Comparison of ENCODE assay signal across 21 cellular contexts in the genomic region with DNA sequence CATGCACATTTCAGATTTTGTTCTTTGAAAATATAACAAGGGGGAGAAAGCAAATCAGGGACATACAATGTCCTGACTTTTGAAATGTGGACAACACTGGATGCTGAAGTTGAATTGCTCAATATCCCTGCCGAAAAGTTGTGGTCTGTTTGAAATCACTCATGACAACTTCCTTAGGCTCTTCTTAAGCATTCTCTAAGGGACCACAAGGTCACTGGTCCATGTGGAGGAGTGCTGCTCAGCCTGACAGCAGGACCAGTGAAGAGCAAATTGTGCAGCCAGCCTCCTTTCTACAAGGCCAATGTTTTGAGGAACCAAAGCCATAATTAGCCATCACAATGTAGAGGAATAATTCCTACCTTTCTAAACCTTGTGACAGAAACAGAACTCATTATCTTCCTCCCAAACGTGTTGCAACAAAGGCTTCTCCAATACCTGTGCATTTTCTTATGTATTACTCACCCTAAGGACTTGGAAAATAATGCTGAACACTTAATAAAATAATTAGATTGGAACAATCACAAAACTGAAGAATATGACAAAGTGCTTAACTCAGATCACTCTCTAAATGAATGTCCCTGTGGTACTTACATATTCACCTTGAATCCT.
A peak's percentile ranks its signal among the peaks of the same experiment; 100 is the strongest.
DNase-seq lines count a peak whose midpoint lies in the region; ATAC-seq and FAIRE-seq lines count a peak whose summit lies in the region.
"Had no signal": no experiment of that assay in that cellular context is flagged by ENCODE, and none has a peak within 500 bp of the region (broad histone marks: within the 10 kb centered on the region; RNA-seq: fewer than 3 reads in every experiment).

No MANE protein-coding gene starts in this region.

- H3K27me3 ChIP-seq in adipocyte (replicated peaks; ENCODE audit: control insufficient read depth, insufficient read depth, low read length), result no peaks in the 10 kb centered on the region
- H3K27me3 ChIP-seq: hepatocyte, vagina had no signal

- peaks cover 7% of the 10 kb centered on the region for H3K4me1 ChIP-seq in adipocyte (ENCODE audit: control insufficient read depth, insufficient read depth, low read length)
- H3K4me1 ChIP-seq: left ventricle myocardium inferior, vagina had no signal

- DNase-seq in HTR-8/SVneo (ENCODE audit: insufficient read length, low spot score) (no peak), NCI-H2227 (lab: John Stamatoyannopoulos, UW; ENCODE audit: unreplicated experiment) (peak; percentile 74), adipocyte (ENCODE audit: low read depth) (peak; percentile 14), left kidney (ENCODE audit: low read depth, low spot score) (peak; percentile 13), NCI-H510A (lab: John Stamatoyannopoulos, UW) (no peak), hepatic stellate cell (ENCODE audit: low spot score) (no peak)
- DNase-seq: activated naive CD8-positive, alpha-beta T cell treated with anti-CD3 and anti-CD28 coated beads for 36 hours; C1 segment of cervical spinal cord; DMS79 treated with DMSO at 0.1 percent for 48 hours; immature natural killer cell; left ventricle myocardium inferior; NCI-H510A treated with DMSO at 0.1 percent for 48 hours; stimulated activated CD4-positive, alpha-beta T cell treated with anti-CD3 and anti-CD28 coated beads, Interleukin-4, amount 100 ng/mL, for 24 hours; stimulated activated naive CD4-positive, alpha-beta T cell treated with Interleukin-2 at 50 U/mL for 16 hours; T-helper 9 cell had no signal

- H3K4me3 ChIP-seq in adipocyte (ENCODE audit: low read length), result no peak overlapping the region
- H3K4me3 ChIP-seq: hepatocyte, left ventricle myocardium inferior, vagina had no signal

- no peak for ATAC-seq in HG02623 (IDR thresholded peaks at IDR 0.05; ENCODE audit: unreplicated experiment)
- ATAC-seq: natural killer cell treated with Interleukin-12 subunit alpha and Interleukin-12 subunit beta and Interleukin-15 and Interleukin-18, amount 100 ng/mL, for 72 hours; WTC11 had no signal

- no peak overlapping the region for H3K9ac ChIP-seq in adipocyte (ENCODE audit: low read length)

- FAIRE-seq in HTR-8/SVneo (lab: Jason Lieb, UNC), result peak; percentile 31
- FAIRE-seq: frontal cortex had no signal

- H3K36me3 ChIP-seq in adipocyte (ENCODE audit: control insufficient read depth, insufficient read depth, low read length, severe bottlenecking), result no peaks in the 10 kb centered on the region
- H3K36me3 ChIP-seq: left ventricle myocardium inferior, vagina had no signal

- H3K9me3 ChIP-seq in adipocyte (ENCODE audit: control insufficient read depth, low read length), result no peaks in the 10 kb centered on the region
- H3K9me3 ChIP-seq: left ventricle myocardium inferior, vagina had no signal

Comparison
In these comparisons a context has a peak if more than half of its experiments do, and no peak if none do; other contexts are left out.
1. DNase-seq: peak in NCI-H2227 (single experiment), adipocyte (single experiment) and left kidney (single experiment); none in HTR-8/SVneo (single experiment), NCI-H510A (single experiment) and hepatic stellate cell (single experiment).